Comparison of ENCODE assay signal across 2 cellular contexts in the genomic region with DNA sequence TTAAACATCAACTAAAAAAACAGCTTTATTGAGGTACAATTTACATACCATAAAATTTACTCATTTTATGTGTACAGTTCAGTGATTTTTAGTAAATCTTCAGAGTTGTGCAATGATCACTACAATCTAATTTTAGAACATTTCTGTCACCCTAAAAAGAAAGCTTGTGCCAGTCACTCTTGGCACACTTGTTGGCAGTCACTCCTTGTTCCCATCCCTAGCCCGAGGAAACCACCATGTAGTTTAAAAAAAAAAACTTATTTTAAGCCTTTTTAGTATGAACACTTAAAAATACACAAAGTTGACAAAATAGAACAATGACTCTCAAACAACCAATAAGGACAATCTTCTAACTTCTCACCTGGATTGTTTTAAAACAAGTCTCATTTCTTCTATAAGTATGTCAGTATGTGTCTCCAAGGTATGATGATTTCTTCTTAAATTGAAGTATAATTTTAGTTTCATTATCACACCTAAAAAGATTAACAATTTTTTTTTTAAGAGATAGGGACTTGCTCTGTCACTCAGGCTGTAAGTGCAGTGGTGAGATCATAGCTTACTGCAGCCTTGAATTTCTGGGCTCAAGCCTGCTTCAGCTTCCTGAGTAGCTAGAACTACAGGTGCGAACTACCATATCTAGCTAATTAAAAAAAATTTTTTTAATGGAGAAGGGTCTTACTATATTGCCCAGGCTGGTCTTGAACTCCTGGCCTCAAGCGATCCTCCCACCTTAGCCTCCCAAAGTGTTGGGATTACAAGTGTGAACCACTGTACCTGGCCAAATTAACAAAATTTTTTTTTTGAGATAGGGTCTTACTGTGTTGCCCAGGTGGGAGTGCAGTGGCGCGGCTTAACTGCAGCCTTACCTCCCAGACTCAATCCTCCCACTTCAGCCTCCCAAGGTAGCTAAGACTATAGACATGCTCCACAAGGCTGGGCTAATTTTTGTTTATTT.
TF ChIP-seq lines count a peak whose summit lies in the region.

No MANE protein-coding gene starts in this region.

TF ChIP-seq in K562, 482 proteins besides CTCF, POLR2A, EP300 and RAD21 (continued from another document):
- TF ChIP-seq, protein P1, sequence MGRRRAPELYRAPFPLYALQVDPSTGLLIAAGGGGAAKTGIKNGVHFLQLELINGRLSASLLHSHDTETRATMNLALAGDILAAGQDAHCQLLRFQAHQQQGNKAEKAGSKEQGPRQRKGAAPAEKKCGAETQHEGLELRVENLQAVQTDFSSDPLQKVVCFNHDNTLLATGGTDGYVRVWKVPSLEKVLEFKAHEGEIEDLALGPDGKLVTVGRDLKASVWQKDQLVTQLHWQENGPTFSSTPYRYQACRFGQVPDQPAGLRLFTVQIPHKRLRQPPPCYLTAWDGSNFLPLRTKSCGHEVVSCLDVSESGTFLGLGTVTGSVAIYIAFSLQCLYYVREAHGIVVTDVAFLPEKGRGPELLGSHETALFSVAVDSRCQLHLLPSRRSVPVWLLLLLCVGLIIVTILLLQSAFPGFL (CRISPR knock-in tag; IDR thresholded peaks at IDR 0.05), result no peak
- TF ChIP-seq CEBPG (CRISPR knock-in tag; IDR thresholded peaks at IDR 0.05) (no peak), CEBPG (tag; conservative IDR thresholded peaks at IDR 0.05 in 1 of 2, IDR thresholded peaks at IDR 0.05 in 1 of 2) (0 out of 4 replicates have a peak, but pooled peaks of 1 of the 2 experiments have one; percentile 20), YY1 (IDR thresholded peaks at IDR 0.05; ENCODE audit: borderline replicate concordance in 1 of 3, control insufficient read depth in 1 of 3, extremely low read depth in 1 of 3, insufficient read depth in 3 of 3, insufficient read length in 1 of 3, insufficient replicate concordance in 2 of 3, low read depth in 1 of 3, low read length in 2 of 3) (no peak), CHCHD3 (CRISPR knock-in tag; IDR thresholded peaks at IDR 0.05) (no peak), PPARD (CRISPR knock-in tag; IDR thresholded peaks at IDR 0.05) (no peak), RBM25 (IDR thresholded peaks at IDR 0.05; ENCODE audit: low read depth, low read length, severe bottlenecking) (peak; percentile 8), SLC30A9 (CRISPR knock-in tag; IDR thresholded peaks at IDR 0.05) (no peak)
- TF ChIP-seq, protein P2, sequence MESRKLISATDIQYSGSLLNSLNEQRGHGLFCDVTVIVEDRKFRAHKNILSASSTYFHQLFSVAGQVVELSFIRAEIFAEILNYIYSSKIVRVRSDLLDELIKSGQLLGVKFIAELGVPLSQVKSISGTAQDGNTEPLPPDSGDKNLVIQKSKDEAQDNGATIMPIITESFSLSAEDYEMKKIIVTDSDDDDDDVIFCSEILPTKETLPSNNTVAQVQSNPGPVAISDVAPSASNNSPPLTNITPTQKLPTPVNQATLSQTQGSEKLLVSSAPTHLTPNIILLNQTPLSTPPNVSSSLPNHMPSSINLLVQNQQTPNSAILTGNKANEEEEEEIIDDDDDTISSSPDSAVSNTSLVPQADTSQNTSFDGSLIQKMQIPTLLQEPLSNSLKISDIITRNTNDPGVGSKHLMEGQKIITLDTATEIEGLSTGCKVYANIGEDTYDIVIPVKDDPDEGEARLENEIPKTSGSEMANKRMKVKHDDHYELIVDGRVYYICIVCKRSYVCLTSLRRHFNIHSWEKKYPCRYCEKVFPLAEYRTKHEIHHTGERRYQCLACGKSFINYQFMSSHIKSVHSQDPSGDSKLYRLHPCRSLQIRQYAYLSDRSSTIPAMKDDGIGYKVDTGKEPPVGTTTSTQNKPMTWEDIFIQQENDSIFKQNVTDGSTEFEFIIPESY (CRISPR knock-in tag; IDR thresholded peaks at IDR 0.05), result peak; percentile 27; the same call in 1 of the 2 replicates
- TF ChIP-seq, protein P3, sequence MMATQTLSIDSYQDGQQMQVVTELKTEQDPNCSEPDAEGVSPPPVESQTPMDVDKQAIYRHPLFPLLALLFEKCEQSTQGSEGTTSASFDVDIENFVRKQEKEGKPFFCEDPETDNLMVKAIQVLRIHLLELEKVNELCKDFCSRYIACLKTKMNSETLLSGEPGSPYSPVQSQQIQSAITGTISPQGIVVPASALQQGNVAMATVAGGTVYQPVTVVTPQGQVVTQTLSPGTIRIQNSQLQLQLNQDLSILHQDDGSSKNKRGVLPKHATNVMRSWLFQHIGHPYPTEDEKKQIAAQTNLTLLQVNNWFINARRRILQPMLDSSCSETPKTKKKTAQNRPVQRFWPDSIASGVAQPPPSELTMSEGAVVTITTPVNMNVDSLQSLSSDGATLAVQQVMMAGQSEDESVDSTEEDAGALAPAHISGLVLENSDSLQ (IDR thresholded peaks at IDR 0.05), result peak; percentile 67

TF ChIP-seq in liver, 16 proteins besides CTCF, POLR2A, EP300 and RAD21 (continued from another document):
- TF ChIP-seq, protein P2 (IDR thresholded peaks at IDR 0.05), result peak; percentile 8
- TF ChIP-seq FOXA2 (IDR thresholded peaks at IDR 0.05), result no peak
- TF ChIP-seq, protein P4, sequence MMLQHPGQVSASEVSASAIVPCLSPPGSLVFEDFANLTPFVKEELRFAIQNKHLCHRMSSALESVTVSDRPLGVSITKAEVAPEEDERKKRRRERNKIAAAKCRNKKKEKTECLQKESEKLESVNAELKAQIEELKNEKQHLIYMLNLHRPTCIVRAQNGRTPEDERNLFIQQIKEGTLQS (IDR thresholded peaks at IDR 0.05), result no peak
- peak in 1 of 2 donors; percentile 22 for TF ChIP-seq RXRA (IDR thresholded peaks at IDR 0.05)
- peak in 1 of 2 donors; percentile 31 for TF ChIP-seq JUND (IDR thresholded peaks at IDR 0.05)
- TF ChIP-seq, protein P5, sequence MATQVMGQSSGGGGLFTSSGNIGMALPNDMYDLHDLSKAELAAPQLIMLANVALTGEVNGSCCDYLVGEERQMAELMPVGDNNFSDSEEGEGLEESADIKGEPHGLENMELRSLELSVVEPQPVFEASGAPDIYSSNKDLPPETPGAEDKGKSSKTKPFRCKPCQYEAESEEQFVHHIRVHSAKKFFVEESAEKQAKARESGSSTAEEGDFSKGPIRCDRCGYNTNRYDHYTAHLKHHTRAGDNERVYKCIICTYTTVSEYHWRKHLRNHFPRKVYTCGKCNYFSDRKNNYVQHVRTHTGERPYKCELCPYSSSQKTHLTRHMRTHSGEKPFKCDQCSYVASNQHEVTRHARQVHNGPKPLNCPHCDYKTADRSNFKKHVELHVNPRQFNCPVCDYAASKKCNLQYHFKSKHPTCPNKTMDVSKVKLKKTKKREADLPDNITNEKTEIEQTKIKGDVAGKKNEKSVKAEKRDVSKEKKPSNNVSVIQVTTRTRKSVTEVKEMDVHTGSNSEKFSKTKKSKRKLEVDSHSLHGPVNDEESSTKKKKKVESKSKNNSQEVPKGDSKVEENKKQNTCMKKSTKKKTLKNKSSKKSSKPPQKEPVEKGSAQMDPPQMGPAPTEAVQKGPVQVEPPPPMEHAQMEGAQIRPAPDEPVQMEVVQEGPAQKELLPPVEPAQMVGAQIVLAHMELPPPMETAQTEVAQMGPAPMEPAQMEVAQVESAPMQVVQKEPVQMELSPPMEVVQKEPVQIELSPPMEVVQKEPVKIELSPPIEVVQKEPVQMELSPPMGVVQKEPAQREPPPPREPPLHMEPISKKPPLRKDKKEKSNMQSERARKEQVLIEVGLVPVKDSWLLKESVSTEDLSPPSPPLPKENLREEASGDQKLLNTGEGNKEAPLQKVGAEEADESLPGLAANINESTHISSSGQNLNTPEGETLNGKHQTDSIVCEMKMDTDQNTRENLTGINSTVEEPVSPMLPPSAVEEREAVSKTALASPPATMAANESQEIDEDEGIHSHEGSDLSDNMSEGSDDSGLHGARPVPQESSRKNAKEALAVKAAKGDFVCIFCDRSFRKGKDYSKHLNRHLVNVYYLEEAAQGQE (IDR thresholded peaks at IDR 0.05), result no peak
- no peak for TF ChIP-seq HNF4G (IDR thresholded peaks at IDR 0.05)
- no peak for TF ChIP-seq TAF1 (conservative IDR thresholded peaks at IDR 0.05)
- TF ChIP-seq NR2F2 (IDR thresholded peaks at IDR 0.05), result no peak
- TF ChIP-seq YY1 (IDR thresholded peaks at IDR 0.05), result no peak
- no peak for TF ChIP-seq GABPA (IDR thresholded peaks at IDR 0.05 in 1 of 2, conservative IDR thresholded peaks at IDR 0.05 in 1 of 2)
- peak; percentile 6 for TF ChIP-seq SP1 (IDR thresholded peaks at IDR 0.05)
